Comparison of ENCODE assay signal across 1 cellular context in genomic region chr1:173276922-173277800, GRCh38.
TF ChIP-seq lines count a peak whose summit lies in the region.

No MANE protein-coding gene starts in this region.

TF ChIP-seq in GM12878, 131 proteins besides CTCF, POLR2A, EP300 and RAD21 (continued from another document):
- TF ChIP-seq BACH1 (IDR thresholded peaks at IDR 0.05; ENCODE audit: borderline replicate concordance): no peak
- TF ChIP-seq STAT1 (conservative IDR thresholded peaks at IDR 0.05): no peak
- TF ChIP-seq ATF2 (IDR thresholded peaks at IDR 0.05; ENCODE audit: low read length): peak; percentile 44; the same call in 1 of the 2 replicates
- TF ChIP-seq ZNF217 (IDR thresholded peaks at IDR 0.05): no peak
- no peak for TF ChIP-seq KAT2A (conservative IDR thresholded peaks at IDR 0.05; ENCODE audit: control insufficient read depth, low read depth, low read length)
- TF ChIP-seq BCLAF1 (IDR thresholded peaks at IDR 0.05): no peak
- TF ChIP-seq HDAC2 (IDR thresholded peaks at IDR 0.05): no peak
- TF ChIP-seq PAX5 (IDR thresholded peaks at IDR 0.05; ENCODE audit: borderline replicate concordance, low read depth, low read length): 0 out of 2 replicates have a peak, but pooled peaks have one; percentile 27
- TF ChIP-seq SUZ12 (IDR thresholded peaks at IDR 0.05; ENCODE audit: unreplicated experiment): no peak
- TF ChIP-seq EED (IDR thresholded peaks at IDR 0.05; ENCODE audit: low read depth): peak; percentile 64
- TF ChIP-seq JUNB (IDR thresholded peaks at IDR 0.05): peak; percentile 39; the same call in 1 of the 2 replicates
- no peak for TF ChIP-seq SMC3 (IDR thresholded peaks at IDR 0.05; ENCODE audit: borderline replicate concordance, low read length)
- TF ChIP-seq TCF12 (IDR thresholded peaks at IDR 0.05; ENCODE audit: low read depth, low read length): peak; percentile 55; the same call in 1 of the 2 replicates
- TF ChIP-seq FOS (IDR thresholded peaks at IDR 0.05; ENCODE audit: borderline replicate concordance, extremely low read depth, insufficient read length): no peak
- TF ChIP-seq JUND (IDR thresholded peaks at IDR 0.05; ENCODE audit: low read depth, low read length): no peak
- TF ChIP-seq STAT3 (IDR thresholded peaks at IDR 0.05; ENCODE audit: low read depth, low read length): no peak
- TF ChIP-seq TCF7 (IDR thresholded peaks at IDR 0.05; ENCODE audit: borderline replicate concordance): peak; percentile 61; the same call in 1 of the 2 replicates
- TF ChIP-seq, protein P1, sequence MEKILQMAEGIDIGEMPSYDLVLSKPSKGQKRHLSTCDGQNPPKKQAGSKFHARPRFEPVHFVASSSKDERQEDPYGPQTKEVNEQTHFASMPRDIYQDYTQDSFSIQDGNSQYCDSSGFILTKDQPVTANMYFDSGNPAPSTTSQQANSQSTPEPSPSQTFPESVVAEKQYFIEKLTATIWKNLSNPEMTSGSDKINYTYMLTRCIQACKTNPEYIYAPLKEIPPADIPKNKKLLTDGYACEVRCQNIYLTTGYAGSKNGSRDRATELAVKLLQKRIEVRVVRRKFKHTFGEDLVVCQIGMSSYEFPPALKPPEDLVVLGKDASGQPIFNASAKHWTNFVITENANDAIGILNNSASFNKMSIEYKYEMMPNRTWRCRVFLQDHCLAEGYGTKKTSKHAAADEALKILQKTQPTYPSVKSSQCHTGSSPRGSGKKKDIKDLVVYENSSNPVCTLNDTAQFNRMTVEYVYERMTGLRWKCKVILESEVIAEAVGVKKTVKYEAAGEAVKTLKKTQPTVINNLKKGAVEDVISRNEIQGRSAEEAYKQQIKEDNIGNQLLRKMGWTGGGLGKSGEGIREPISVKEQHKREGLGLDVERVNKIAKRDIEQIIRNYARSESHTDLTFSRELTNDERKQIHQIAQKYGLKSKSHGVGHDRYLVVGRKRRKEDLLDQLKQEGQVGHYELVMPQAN (conservative IDR thresholded peaks at IDR 0.05): no peak
- no peak for TF ChIP-seq WRNIP1 (IDR thresholded peaks at IDR 0.05; ENCODE audit: borderline replicate concordance, low read depth, low read length)
- no peak for TF ChIP-seq BMI1 (IDR thresholded peaks at IDR 0.05; ENCODE audit: borderline replicate concordance)
- no peak for TF ChIP-seq MLLT1 (IDR thresholded peaks at IDR 0.05)
- no peak for TF ChIP-seq BCL3 (IDR thresholded peaks at IDR 0.05; ENCODE audit: borderline replicate concordance, insufficient read depth, low read depth, low read length, poor library complexity, severe bottlenecking)
- no peak for TF ChIP-seq NFXL1 (IDR thresholded peaks at IDR 0.05; ENCODE audit: borderline replicate concordance)
- TF ChIP-seq PAX8 (IDR thresholded peaks at IDR 0.05): no peak
- TF ChIP-seq ESRRA (IDR thresholded peaks at IDR 0.05; ENCODE audit: low read length): no peak
- no peak for TF ChIP-seq SMAD1 (IDR thresholded peaks at IDR 0.05; ENCODE audit: low read depth, partially characterized antibody)
- no peak for TF ChIP-seq RCOR1 (conservative IDR thresholded peaks at IDR 0.05; ENCODE audit: low read depth, low read length)
- TF ChIP-seq ZNF207 (IDR thresholded peaks at IDR 0.05; ENCODE audit: borderline replicate concordance): no peak
- no peak for TF ChIP-seq NR2C2 (IDR thresholded peaks at IDR 0.05; ENCODE audit: borderline replicate concordance, control insufficient read depth, insufficient read length, low read depth)
- no peak for TF ChIP-seq PRDM15 (CRISPR knock-in tag; IDR thresholded peaks at IDR 0.05)
- TF ChIP-seq CHD4 (IDR thresholded peaks at IDR 0.05): no peak
- TF ChIP-seq MEF2A (IDR thresholded peaks at IDR 0.05; ENCODE audit: insufficient read depth, low read depth, low read length): no peak
- TF ChIP-seq IKZF2 (IDR thresholded peaks at IDR 0.05): peak in 1 of 2 experiments; percentile 39; a peak in 2 of 4 replicates
